Comparison of ENCODE assay signal across 18 cellular contexts in genomic region chr5:103573411-103573810, GRCh38. TPM values are rescaled to one million over a fixed set of nuclear protein-coding genes. Genes with fewer than 3 reads are reported as not detected.
A peak's percentile ranks its signal among the peaks of the same experiment; 100 is the strongest.
DNase-seq lines count a peak whose midpoint lies in the region.
"Had no signal": no experiment of that assay in that cellular context is flagged by ENCODE, and none has a peak within 500 bp of the region (broad histone marks: within the 10 kb centered on the region; RNA-seq: fewer than 3 reads in every experiment).

No MANE protein-coding gene starts in this region.

- H3K27ac ChIP-seq in HUES64 (ENCODE audit: low read depth, low read length) (peak overlapping the region; percentile 47; the same call in 1 of the 2 replicates), mesendoderm (ENCODE audit: low read depth, low read length) (no peak overlapping the region), Karpas-422 (ENCODE audit: low read length) (no peak overlapping the region)
- H3K27ac ChIP-seq: Peyer's patch, SJCRH30 had no signal

- H4K5ac ChIP-seq in mesendoderm (ENCODE audit: low read length): no peak overlapping the region

- H3K4me3 ChIP-seq in HUES64 (ENCODE audit: low read length): no peak overlapping the region
- H3K4me3 ChIP-seq in mesendoderm (ENCODE audit: low read length): no peak overlapping the region
- H3K4me3 ChIP-seq in Karpas-422 (ENCODE audit: low read length): no peak overlapping the region
- H3K4me3 ChIP-seq: HAP-1, Peyer's patch, SJCRH30 had no signal

- no peak overlapping the region for H3K4me2 ChIP-seq in mesendoderm (ENCODE audit: low read length)
- no peak overlapping the region for H3K4me2 ChIP-seq in Karpas-422 (ENCODE audit: low read depth, low read length, poor library complexity, severe bottlenecking)

- peak; percentile 25 for DNase-seq in ELF-1 (ENCODE audit: low read depth, low spot score)
- DNase-seq in iPS DF 19.7 (ENCODE audit: low read depth, low spot score): peak; percentile 45
- DNase-seq in mesendoderm: peak; percentile 84
- DNase-seq in NCI-H748 (lab: John Stamatoyannopoulos, UW; ENCODE audit: unreplicated experiment): no peak
- no peak for DNase-seq in DMS153 treated with DMSO at 0.1 percent for 48 hours (lab: John Stamatoyannopoulos, UW; ENCODE audit: unreplicated experiment)
- DNase-seq in nucleus accumbens (lab: John Stamatoyannopoulos, UW): no peak
- DNase-seq in Karpas-422: no peak
- DNase-seq: AML-193; C1 segment of cervical spinal cord; CD8-positive, alpha-beta T cell; MV-4-11; NCI-H187; NCI-H748 treated with DMSO at 0.1 percent for 48 hours; NK-92 treated with Interleukin-12 subunit alpha and Interleukin-12 subunit beta, amount 100 ng/mL, for 24 hours; Peyer's patch; SJCRH30 had no signal

- H3K18ac ChIP-seq in mesendoderm (ENCODE audit: low read length): no peak overlapping the region

- H3K4ac ChIP-seq in mesendoderm (ENCODE audit: low read depth, low read length): no peak overlapping the region

- H3K36me3 ChIP-seq in HUES64 (ENCODE audit: insufficient read depth, low read length) (no peaks in the 10 kb centered on the region), mesendoderm (ENCODE audit: control insufficient read depth, insufficient read depth, low read length) (no peaks in the 10 kb centered on the region), Karpas-422 (ENCODE audit: insufficient read depth, low read length) (no peaks in the 10 kb centered on the region)
- H3K36me3 ChIP-seq: HAP-1, Peyer's patch, SJCRH30 had no signal

- H3K9ac ChIP-seq in HUES64 (ENCODE audit: low read depth, low read length) (no peak overlapping the region), mesendoderm (ENCODE audit: low read length) (no peak overlapping the region), Karpas-422 (ENCODE audit: low read length) (no peak overlapping the region)

- H2BK5ac ChIP-seq in mesendoderm (ENCODE audit: low read length): no peak overlapping the region

- H3K23ac ChIP-seq in mesendoderm (ENCODE audit: low read length): no peak overlapping the region

- no peaks in the 10 kb centered on the region for H3K79me1 ChIP-seq in mesendoderm (ENCODE audit: low read length)

- no peak overlapping the region for H2AFZ ChIP-seq in Karpas-422 (ENCODE audit: low read length)

- no peak overlapping the region for H4K8ac ChIP-seq in mesendoderm (ENCODE audit: low read depth, low read length)

- no peaks in the 10 kb centered on the region for H4K20me1 ChIP-seq in Karpas-422 (ENCODE audit: insufficient read depth, low read depth, low read length)

- H3K56ac ChIP-seq in mesendoderm (ENCODE audit: low read length): no peak overlapping the region

- no peaks in the 10 kb centered on the region for H3K9me2 ChIP-seq in Karpas-422 (replicated peaks; ENCODE audit: insufficient read depth, low read length)

- H3K9me3 ChIP-seq in HUES64 (ENCODE audit: insufficient read depth, low read depth, low read length) (no peaks in the 10 kb centered on the region), Karpas-422 (ENCODE audit: low read length) (no peaks in the 10 kb centered on the region)
- H3K9me3 ChIP-seq: HAP-1, Peyer's patch, SJCRH30 had no signal

- no peak overlapping the region for H2BK120ac ChIP-seq in mesendoderm (ENCODE audit: low read depth, low read length)

- no peaks in the 10 kb centered on the region for H3K79me2 ChIP-seq in mesendoderm (ENCODE audit: control insufficient read depth, insufficient read depth, low read length)
- H3K79me2 ChIP-seq in Karpas-422 (ENCODE audit: low read length): no peaks in the 10 kb centered on the region

- H3K4me1 ChIP-seq in HUES64 (ENCODE audit: insufficient read depth, low read length): peaks cover 11% of the 10 kb centered on the region
- no peaks in the 10 kb centered on the region for H3K4me1 ChIP-seq in mesendoderm (ENCODE audit: control insufficient read depth, low read depth, low read length)
- H3K4me1 ChIP-seq in Karpas-422 (ENCODE audit: low read length): no peaks in the 10 kb centered on the region

- H2BK15ac ChIP-seq in mesendoderm (replicated peaks; ENCODE audit: low read depth): no peak overlapping the region

- WGBS in HUES64: 54% methylated on average over 3 of the region's 3 CpGs
- no CpG with 5 or more reads among the region's 3 CpGs for WGBS in mesendoderm (ENCODE audit: extremely low coverage, insufficient coverage, low lambda C conversion rate)

- H2AK5ac ChIP-seq in mesendoderm (ENCODE audit: low read length): no peak overlapping the region

- no peaks in the 10 kb centered on the region for H3K27me3 ChIP-seq in HUES64 (ENCODE audit: insufficient read depth, low read length)
- H3K27me3 ChIP-seq in mesendoderm (ENCODE audit: insufficient read depth, low read length, poor library complexity): no peaks in the 10 kb centered on the region
- no peaks in the 10 kb centered on the region for H3K27me3 ChIP-seq in Karpas-422 (ENCODE audit: low read length)
- H3K27me3 ChIP-seq: Peyer's patch, SJCRH30 had no signal

RNA-seq across cellular contexts. Expression of gene NUDT12, which starts 10.8 kb away (rescaled TPM):
- polyA plus RNA-seq in HUES64 (2013, experiment 1 of 2): 6.5 TPM
- 7.4 TPM for polyA plus RNA-seq in HUES64 (2013, experiment 2 of 2)
- 7.0 TPM for polyA plus RNA-seq in mesendoderm (2013, experiment 1 of 2)
- 6.8 TPM for polyA plus RNA-seq in mesendoderm (2013, experiment 2 of 2)
- total RNA-seq in Karpas-422 (2014; rRNA removed; shearing (Covaris generic); ENCODE audit: low replicate concordance): not detected in 2 replicates

Comparison
In these comparisons a context has a peak if more than half of its experiments do, and no peak if none do; other contexts are left out.
1. DNase-seq: peak in ELF-1 (single experiment), iPS DF 19.7 (single experiment) and mesendoderm (single experiment); none in NCI-H748 (single experiment), DMS153 treated with DMSO at 0.1 percent for 48 hours (single experiment), nucleus accumbens (0 of 56) and Karpas-422 (single experiment).